9 cellular contexts compared by ENCODE assay signal in the genomic region with DNA sequence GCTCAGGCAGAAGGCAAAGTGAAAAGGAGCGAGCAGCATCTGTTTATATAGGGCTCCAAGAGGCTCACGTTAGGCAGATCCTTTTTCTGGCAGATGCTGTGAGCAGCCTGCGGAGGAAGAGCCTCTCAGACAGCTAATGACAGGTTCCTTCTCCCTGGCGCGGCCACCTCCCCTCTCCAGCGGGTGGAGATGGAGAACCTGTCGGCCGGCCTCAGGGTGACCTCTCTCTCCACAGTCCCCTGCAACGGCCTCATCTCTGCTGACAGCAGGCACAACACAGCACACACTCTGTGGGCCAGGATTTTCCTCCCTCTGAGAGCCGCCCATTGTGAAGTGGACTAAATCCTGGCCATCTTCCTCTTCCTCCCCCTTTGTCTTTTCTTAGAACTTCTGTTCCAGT.
DNase-seq lines count a peak whose midpoint lies in the region; ATAC-seq and TF ChIP-seq lines count a peak whose summit lies in the region.
"Had no signal": no experiment of that assay in that cellular context is flagged by ENCODE, and none has a peak within 500 bp of the region (broad histone marks: within the 10 kb centered on the region; RNA-seq: fewer than 3 reads in every experiment).

No MANE protein-coding gene starts in this region.

- no peak overlapping the region for H3K4me3 Mint-ChIP-seq in progenitor cell of endocrine pancreas (ENCODE audit: low read depth)

- H3K36me3 Mint-ChIP-seq in progenitor cell of endocrine pancreas (ENCODE audit: insufficient read depth): no peaks in the 10 kb centered on the region

- ATAC-seq in sciatic nerve: peak; percentile 88
- ATAC-seq in GM18505 (IDR thresholded peaks at IDR 0.05; ENCODE audit: unreplicated experiment): no peak
- ATAC-seq in HG03139 (IDR thresholded peaks at IDR 0.05; ENCODE audit: unreplicated experiment): no peak
- no peak for ATAC-seq in GM19324 (IDR thresholded peaks at IDR 0.05; ENCODE audit: low FRiP score, unreplicated experiment)

- TF ChIP-seq POLR2A in GM18505 (IDR thresholded peaks at IDR 0.05; ENCODE audit: borderline replicate concordance, extremely low read depth, insufficient read depth, insufficient read length): no peak

- peaks cover 22% of the 10 kb centered on the region for H3K27me3 Mint-ChIP-seq in progenitor cell of endocrine pancreas

- DNase-seq in HCEC 1CT: peak; percentile 14
- DNase-seq in RPMI8226: peak; percentile 20
- DNase-seq in cardiac septum (ENCODE audit: low spot score): peak; percentile 87
- DNase-seq in sciatic nerve (ENCODE audit: low spot score): peak; percentile 67
- no peak for DNase-seq in progenitor cell of endocrine pancreas (ENCODE audit: low spot score, unreplicated experiment)
- DNase-seq: cerebellar nuclear complex had no signal

- no peak for TF ChIP-seq CTCF in progenitor cell of endocrine pancreas (IDR thresholded peaks at IDR 0.05; ENCODE audit: unreplicated experiment)

- peaks cover 1% of the 10 kb centered on the region for H3K9me3 Mint-ChIP-seq in progenitor cell of endocrine pancreas (ENCODE audit: low read depth)

- intact Hi-C loops in cardiac septum (cut with DNase I) (loop anchor here (5.0 kb wide), 1 partner anchor 51 kb away; no protein-coding TSS in a partner anchor), sciatic nerve (cut with DNase I) (loop anchor here (10.0 kb wide), 1 partner anchor 126 kb away; no protein-coding TSS in a partner anchor)

- H3K27ac Mint-ChIP-seq in progenitor cell of endocrine pancreas: no peak overlapping the region

- H3K4me1 Mint-ChIP-seq in progenitor cell of endocrine pancreas (ENCODE audit: low read depth): peaks cover 5% of the 10 kb centered on the region
